In the genomic region with DNA sequence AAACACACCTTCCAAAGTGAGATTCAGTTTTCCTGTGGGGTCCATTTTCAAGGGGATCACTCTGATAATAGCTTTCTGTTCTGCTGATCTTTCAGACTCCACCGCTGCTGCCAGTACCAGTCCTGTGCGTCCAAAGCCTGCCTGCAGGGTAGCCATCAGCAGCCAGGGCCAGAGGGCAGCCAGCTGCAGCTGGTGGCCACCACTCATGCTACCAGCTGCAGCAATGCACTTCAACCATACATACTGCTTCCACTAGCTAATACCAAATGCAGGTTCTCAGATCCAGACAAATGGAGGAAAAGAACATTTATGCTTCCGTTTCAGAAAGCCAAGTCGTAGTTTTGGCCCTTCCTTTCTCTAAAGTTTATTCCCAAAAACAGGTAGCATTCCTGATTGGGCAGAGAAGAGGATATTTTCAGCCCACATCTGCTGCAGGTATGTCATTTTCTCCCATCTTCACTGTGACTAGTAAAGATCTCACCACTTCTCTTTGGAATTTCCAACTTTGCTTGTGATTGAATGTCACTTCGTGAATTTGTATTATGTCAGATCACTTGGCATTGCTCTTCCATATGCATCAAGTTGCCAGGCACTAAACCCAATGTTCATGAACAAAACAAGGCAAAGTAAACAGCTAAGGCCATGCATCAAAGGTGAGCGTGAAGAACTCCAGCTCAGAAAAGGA, we compare ENCODE assay signal across 1 cellular context.
TF ChIP-seq lines count a peak whose summit lies in the region.

No MANE protein-coding gene starts in this region.

TF ChIP-seq in HepG2, 621 proteins besides CTCF, POLR2A, EP300 and RAD21 (continued from another document and continues in another):
- TF ChIP-seq, protein P1, sequence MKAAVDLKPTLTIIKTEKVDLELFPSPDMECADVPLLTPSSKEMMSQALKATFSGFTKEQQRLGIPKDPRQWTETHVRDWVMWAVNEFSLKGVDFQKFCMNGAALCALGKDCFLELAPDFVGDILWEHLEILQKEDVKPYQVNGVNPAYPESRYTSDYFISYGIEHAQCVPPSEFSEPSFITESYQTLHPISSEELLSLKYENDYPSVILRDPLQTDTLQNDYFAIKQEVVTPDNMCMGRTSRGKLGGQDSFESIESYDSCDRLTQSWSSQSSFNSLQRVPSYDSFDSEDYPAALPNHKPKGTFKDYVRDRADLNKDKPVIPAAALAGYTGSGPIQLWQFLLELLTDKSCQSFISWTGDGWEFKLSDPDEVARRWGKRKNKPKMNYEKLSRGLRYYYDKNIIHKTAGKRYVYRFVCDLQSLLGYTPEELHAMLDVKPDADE (CRISPR knock-in tag; IDR thresholded peaks at IDR 0.05), result no peak
- TF ChIP-seq NCOA2 (CRISPR knock-in tag; IDR thresholded peaks at IDR 0.05) (no peak), GZF1 (CRISPR knock-in tag; IDR thresholded peaks at IDR 0.05) (0 out of 2 replicates have a peak, but pooled peaks have one; percentile 52), ATM (IDR thresholded peaks at IDR 0.05; ENCODE audit: borderline replicate concordance) (no peak), MAFF (IDR thresholded peaks at IDR 0.05; ENCODE audit: low read depth, low read length) (no peak), ZFP82 (CRISPR knock-in tag; IDR thresholded peaks at IDR 0.05; ENCODE audit: borderline replicate concordance) (no peak), NR1H2 (CRISPR knock-in tag; IDR thresholded peaks at IDR 0.05; ENCODE audit: borderline replicate concordance, low read depth) (no peak), HNRNPUL1 (IDR thresholded peaks at IDR 0.05; ENCODE audit: low read depth, low read length) (no peak), IRX3 (CRISPR knock-in tag; IDR thresholded peaks at IDR 0.05; ENCODE audit: borderline replicate concordance, low read depth) (no peak), TCF7 (IDR thresholded peaks at IDR 0.05; ENCODE audit: low read depth) (no peak), NFYC (CRISPR knock-in tag; IDR thresholded peaks at IDR 0.05) (no peak; the same call in 1 of the 2 replicates), BCL6 (CRISPR knock-in tag; IDR thresholded peaks at IDR 0.05) (no peak), CBFB (CRISPR knock-in tag; IDR thresholded peaks at IDR 0.05) (0 out of 2 replicates have a peak, but pooled peaks have one; percentile 21), CHD4 (IDR thresholded peaks at IDR 0.05; ENCODE audit: borderline replicate concordance, low read length) (no peak), ATF7 (IDR thresholded peaks at IDR 0.05) (no peak), ATF7 (CRISPR knock-in tag; IDR thresholded peaks at IDR 0.05) (no peak), NFRKB (IDR thresholded peaks at IDR 0.05) (no peak), NR2C2 (CRISPR knock-in tag; IDR thresholded peaks at IDR 0.05; ENCODE audit: borderline replicate concordance) (peak; percentile 12; the same call in 1 of the 2 replicates), RXRA (CRISPR knock-in tag; IDR thresholded peaks at IDR 0.05) (no peak), ZNF256 (CRISPR knock-in tag; conservative IDR thresholded peaks at IDR 0.05) (no peak; the same call in 1 of the 2 replicates), ZNF20 (CRISPR knock-in tag; IDR thresholded peaks at IDR 0.05) (no peak), ZNF549 (CRISPR knock-in tag; IDR thresholded peaks at IDR 0.05) (no peak), ZNF782 (CRISPR knock-in tag; IDR thresholded peaks at IDR 0.05; ENCODE audit: borderline replicate concordance) (no peak; the same call in 1 of the 2 replicates), MAFG (CRISPR knock-in tag; IDR thresholded peaks at IDR 0.05) (no peak), ZNF30 (CRISPR knock-in tag; IDR thresholded peaks at IDR 0.05) (no peak), SCMH1 (CRISPR knock-in tag; IDR thresholded peaks at IDR 0.05; ENCODE audit: borderline replicate concordance) (no peak), IKZF1 (IDR thresholded peaks at IDR 0.05) (no peak), KAT7 (CRISPR knock-in tag; IDR thresholded peaks at IDR 0.05; ENCODE audit: borderline replicate concordance) (0 out of 2 replicates have a peak, but pooled peaks have one; percentile 6), ZNF615 (CRISPR knock-in tag; IDR thresholded peaks at IDR 0.05; ENCODE audit: borderline replicate concordance) (no peak), KAT8 (CRISPR knock-in tag; IDR thresholded peaks at IDR 0.05) (no peak; the same call in 1 of the 2 replicates), JUNB (CRISPR knock-in tag; IDR thresholded peaks at IDR 0.05; ENCODE audit: borderline replicate concordance) (no peak), ZNF790 (CRISPR knock-in tag; IDR thresholded peaks at IDR 0.05; ENCODE audit: borderline replicate concordance) (no peak), ZKSCAN5 (CRISPR knock-in tag; IDR thresholded peaks at IDR 0.05) (0 out of 2 replicates have a peak, but pooled peaks have one; percentile 41), ZFP36L2 (CRISPR knock-in tag; IDR thresholded peaks at IDR 0.05) (no peak), JARID2 (CRISPR knock-in tag; IDR thresholded peaks at IDR 0.05; ENCODE audit: insufficient replicate concordance) (no peak), NR2F6 (IDR thresholded peaks at IDR 0.05) (peak; percentile 27; the same call in 1 of the 2 replicates), NR2F6 (CRISPR knock-in tag; IDR thresholded peaks at IDR 0.05) (peak; percentile 40; the same call in 1 of the 2 replicates), MATR3 (CRISPR knock-in tag; IDR thresholded peaks at IDR 0.05) (no peak), ZNF616 (CRISPR knock-in tag; IDR thresholded peaks at IDR 0.05; ENCODE audit: low read depth) (no peak), SRSF1 (optimal IDR thresholded peaks at IDR 0.05; ENCODE audit: low read depth, low read length) (no peak), SSRP1 (CRISPR knock-in tag; IDR thresholded peaks at IDR 0.05) (peak; percentile 90), RCOR2 (CRISPR knock-in tag; IDR thresholded peaks at IDR 0.05) (no peak), ZFY (CRISPR knock-in tag; IDR thresholded peaks at IDR 0.05) (peak; percentile 21; the same call in 1 of the 2 replicates), ZNF614 (CRISPR knock-in tag; IDR thresholded peaks at IDR 0.05; ENCODE audit: borderline replicate concordance) (no peak), ZNF441 (CRISPR knock-in tag; IDR thresholded peaks at IDR 0.05; ENCODE audit: borderline replicate concordance) (peak; percentile 46; the same call in 1 of the 2 replicates), ZNF263 (CRISPR knock-in tag; IDR thresholded peaks at IDR 0.05) (peak; percentile 50; the same call in 1 of the 2 replicates)
- TF ChIP-seq, protein P2, sequence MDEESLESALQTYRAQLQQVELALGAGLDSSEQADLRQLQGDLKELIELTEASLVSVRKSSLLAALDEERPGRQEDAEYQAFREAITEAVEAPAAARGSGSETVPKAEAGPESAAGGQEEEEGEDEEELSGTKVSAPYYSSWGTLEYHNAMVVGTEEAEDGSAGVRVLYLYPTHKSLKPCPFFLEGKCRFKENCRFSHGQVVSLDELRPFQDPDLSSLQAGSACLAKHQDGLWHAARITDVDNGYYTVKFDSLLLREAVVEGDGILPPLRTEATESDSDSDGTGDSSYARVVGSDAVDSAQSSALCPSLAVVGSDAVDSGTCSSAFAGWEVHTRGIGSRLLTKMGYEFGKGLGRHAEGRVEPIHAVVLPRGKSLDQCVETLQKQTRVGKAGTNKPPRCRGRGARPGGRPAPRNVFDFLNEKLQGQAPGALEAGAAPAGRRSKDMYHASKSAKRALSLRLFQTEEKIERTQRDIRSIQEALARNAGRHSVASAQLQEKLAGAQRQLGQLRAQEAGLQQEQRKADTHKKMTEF (CRISPR knock-in tag; IDR thresholded peaks at IDR 0.05), result no peak
- TF ChIP-seq, protein P3, sequence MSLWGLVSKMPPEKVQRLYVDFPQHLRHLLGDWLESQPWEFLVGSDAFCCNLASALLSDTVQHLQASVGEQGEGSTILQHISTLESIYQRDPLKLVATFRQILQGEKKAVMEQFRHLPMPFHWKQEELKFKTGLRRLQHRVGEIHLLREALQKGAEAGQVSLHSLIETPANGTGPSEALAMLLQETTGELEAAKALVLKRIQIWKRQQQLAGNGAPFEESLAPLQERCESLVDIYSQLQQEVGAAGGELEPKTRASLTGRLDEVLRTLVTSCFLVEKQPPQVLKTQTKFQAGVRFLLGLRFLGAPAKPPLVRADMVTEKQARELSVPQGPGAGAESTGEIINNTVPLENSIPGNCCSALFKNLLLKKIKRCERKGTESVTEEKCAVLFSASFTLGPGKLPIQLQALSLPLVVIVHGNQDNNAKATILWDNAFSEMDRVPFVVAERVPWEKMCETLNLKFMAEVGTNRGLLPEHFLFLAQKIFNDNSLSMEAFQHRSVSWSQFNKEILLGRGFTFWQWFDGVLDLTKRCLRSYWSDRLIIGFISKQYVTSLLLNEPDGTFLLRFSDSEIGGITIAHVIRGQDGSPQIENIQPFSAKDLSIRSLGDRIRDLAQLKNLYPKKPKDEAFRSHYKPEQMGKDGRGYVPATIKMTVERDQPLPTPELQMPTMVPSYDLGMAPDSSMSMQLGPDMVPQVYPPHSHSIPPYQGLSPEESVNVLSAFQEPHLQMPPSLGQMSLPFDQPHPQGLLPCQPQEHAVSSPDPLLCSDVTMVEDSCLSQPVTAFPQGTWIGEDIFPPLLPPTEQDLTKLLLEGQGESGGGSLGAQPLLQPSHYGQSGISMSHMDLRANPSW (CRISPR knock-in tag; IDR thresholded peaks at IDR 0.05; ENCODE audit: borderline replicate concordance), result no peak
- TF ChIP-seq, protein P4, sequence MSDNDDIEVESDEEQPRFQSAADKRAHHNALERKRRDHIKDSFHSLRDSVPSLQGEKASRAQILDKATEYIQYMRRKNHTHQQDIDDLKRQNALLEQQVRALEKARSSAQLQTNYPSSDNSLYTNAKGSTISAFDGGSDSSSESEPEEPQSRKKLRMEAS (IDR thresholded peaks at IDR 0.05), result peak; percentile 40
- TF ChIP-seq, protein P5, sequence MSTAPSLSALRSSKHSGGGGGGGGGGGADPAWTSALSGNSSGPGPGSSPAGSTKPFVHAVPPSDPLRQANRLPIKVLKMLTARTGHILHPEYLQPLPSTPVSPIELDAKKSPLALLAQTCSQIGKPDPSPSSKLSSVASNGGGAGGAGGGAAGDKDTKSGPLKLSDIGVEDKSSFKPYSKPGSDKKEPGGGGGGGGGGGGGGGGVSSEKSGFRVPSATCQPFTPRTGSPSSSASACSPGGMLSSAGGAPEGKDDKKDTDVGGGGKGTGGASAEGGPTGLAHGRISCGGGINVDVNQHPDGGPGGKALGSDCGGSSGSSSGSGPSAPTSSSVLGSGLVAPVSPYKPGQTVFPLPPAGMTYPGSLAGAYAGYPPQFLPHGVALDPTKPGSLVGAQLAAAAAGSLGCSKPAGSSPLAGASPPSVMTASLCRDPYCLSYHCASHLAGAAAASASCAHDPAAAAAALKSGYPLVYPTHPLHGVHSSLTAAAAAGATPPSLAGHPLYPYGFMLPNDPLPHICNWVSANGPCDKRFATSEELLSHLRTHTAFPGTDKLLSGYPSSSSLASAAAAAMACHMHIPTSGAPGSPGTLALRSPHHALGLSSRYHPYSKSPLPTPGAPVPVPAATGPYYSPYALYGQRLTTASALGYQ (CRISPR knock-in tag; IDR thresholded peaks at IDR 0.05), result no peak
- TF ChIP-seq, protein P6, sequence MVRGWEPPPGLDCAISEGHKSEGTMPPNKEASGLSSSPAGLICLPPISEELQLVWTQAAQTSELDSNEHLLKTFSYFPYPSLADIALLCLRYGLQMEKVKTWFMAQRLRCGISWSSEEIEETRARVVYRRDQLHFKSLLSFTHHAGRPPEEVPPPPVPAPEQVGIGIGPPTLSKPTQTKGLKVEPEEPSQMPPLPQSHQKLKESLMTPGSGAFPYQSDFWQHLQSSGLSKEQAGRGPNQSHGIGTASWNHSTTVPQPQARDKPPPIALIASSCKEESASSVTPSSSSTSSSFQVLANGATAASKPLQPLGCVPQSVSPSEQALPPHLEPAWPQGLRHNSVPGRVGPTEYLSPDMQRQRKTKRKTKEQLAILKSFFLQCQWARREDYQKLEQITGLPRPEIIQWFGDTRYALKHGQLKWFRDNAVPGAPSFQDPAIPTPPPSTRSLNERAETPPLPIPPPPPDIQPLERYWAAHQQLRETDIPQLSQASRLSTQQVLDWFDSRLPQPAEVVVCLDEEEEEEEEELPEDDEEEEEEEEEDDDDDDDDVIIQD (CRISPR knock-in tag; IDR thresholded peaks at IDR 0.05; ENCODE audit: low read depth), result no peak
- TF ChIP-seq, protein P7, sequence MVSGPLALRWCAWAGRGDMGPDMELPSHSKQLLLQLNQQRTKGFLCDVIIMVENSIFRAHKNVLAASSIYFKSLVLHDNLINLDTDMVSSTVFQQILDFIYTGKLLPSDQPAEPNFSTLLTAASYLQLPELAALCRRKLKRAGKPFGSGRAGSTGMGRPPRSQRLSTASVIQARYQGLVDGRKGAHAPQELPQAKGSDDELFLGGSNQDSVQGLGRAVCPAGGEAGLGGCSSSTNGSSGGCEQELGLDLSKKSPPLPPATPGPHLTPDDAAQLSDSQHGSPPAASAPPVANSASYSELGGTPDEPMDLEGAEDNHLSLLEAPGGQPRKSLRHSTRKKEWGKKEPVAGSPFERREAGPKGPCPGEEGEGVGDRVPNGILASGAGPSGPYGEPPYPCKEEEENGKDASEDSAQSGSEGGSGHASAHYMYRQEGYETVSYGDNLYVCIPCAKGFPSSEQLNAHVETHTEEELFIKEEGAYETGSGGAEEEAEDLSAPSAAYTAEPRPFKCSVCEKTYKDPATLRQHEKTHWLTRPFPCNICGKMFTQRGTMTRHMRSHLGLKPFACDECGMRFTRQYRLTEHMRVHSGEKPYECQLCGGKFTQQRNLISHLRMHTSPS (CRISPR knock-in tag; IDR thresholded peaks at IDR 0.05; ENCODE audit: low read depth), result peak; percentile 87
- TF ChIP-seq, protein P8, sequence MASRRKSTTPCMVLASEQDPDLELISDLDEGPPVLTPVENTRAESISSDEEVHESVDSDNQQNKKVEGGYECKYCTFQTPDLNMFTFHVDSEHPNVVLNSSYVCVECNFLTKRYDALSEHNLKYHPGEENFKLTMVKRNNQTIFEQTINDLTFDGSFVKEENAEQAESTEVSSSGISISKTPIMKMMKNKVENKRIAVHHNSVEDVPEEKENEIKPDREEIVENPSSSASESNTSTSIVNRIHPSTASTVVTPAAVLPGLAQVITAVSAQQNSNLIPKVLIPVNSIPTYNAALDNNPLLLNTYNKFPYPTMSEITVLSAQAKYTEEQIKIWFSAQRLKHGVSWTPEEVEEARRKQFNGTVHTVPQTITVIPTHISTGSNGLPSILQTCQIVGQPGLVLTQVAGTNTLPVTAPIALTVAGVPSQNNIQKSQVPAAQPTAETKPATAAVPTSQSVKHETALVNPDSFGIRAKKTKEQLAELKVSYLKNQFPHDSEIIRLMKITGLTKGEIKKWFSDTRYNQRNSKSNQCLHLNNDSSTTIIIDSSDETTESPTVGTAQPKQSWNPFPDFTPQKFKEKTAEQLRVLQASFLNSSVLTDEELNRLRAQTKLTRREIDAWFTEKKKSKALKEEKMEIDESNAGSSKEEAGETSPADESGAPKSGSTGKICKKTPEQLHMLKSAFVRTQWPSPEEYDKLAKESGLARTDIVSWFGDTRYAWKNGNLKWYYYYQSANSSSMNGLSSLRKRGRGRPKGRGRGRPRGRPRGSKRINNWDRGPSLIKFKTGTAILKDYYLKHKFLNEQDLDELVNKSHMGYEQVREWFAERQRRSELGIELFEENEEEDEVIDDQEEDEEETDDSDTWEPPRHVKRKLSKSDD (CRISPR knock-in tag; IDR thresholded peaks at IDR 0.05; ENCODE audit: low read depth), result no peak
- TF ChIP-seq, protein P9, sequence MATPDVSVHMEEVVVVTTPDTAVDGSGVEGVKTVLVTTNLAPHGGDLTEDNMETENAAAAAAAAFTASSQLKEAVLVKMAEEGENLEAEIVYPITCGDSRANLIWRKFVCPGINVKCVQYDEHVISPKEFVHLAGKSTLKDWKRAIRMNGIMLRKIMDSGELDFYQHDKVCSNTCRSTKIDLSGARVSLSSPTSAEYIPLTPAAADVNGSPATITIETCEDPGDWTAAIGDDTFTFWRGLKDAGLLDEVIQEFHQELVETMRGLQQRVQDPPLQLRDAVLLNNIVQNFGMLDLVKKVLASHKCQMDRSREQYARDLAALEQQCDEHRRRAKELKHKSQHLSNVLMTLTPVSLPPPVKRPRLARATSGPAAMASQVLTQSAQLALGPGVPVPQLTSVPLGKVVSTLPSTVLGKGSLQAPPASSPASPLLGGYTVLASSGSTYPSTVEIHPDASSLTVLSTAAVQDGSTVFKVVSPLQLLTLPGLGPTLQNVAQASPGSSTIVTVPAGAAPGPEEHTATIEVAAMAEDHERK (CRISPR knock-in tag; IDR thresholded peaks at IDR 0.05; ENCODE audit: low read depth), result no peak
